Comparison of ENCODE assay signal across 8 cellular contexts in the genomic region with DNA sequence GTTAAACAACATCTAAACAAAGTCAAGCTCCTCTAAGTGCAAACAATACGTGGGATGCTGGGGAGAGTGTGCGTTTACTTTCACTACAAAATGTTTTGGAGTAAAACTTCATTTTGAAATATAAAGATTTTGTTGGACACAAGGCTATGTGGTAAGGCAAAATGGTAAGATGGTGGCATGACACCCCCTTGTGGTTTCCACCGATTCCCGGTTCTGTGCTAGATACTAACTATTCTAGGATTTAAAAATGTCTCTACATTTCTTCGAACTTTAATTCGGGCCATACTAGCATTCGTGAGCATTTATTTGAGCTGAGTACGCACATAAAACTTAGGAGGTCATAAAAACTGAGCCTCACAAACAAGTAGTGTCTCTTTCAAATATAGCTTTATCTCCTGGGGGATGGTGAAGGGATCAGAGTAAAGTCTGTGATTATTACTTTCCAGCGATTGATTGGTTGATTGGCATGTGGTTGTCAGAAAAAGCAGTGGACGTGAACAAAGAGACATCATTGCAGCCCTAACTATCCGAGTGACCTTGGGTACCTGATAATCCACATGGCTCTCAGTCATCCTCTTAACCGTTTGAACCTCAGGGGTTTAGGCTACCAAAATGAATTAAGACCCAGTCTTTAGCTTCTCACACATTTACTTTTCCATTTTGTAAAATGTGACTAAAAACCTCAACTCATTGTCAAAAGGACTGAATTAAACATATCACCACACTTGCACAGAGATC. TPM values are rescaled to one million over a fixed set of nuclear protein-coding genes. Genes with fewer than 3 reads are reported as not detected.
DNase-seq lines count a peak whose midpoint lies in the region; ATAC-seq and TF ChIP-seq lines count a peak whose summit lies in the region.

No MANE protein-coding gene starts in this region.

- peak; percentile 72 for DNase-seq in A673 (ENCODE audit: low spot score)
- DNase-seq in NCI-H2081 treated with DMSO at 0.1 percent for 48 hours (lab: John Stamatoyannopoulos, UW): peak; percentile 30
- DNase-seq in hepatic stellate cell (ENCODE audit: low spot score): peak; percentile 55
- no peak for DNase-seq in activated CD4-positive, CD25-positive, alpha-beta regulatory T cell treated with anti-CD3 and anti-CD28 coated beads, Interleukin-2, amount 50 U/mL, for 72 hours

- ATAC-seq in activated T-helper 17 cell treated with anti-CD3 and anti-CD28 coated beads, Interleukin-2, amount 50 U/mL, for 72 hours (replicated peaks): no peak
- ATAC-seq in GM19324 (IDR thresholded peaks at IDR 0.05; ENCODE audit: low FRiP score, unreplicated experiment): no peak

- H3K27ac ChIP-seq in A673 (ENCODE audit: low read depth, low read length, poor library complexity, severe bottlenecking): peak overlapping the region; percentile 95

- POLR2A ChIA-PET in A673 (lab: Charles Lee; ENCODE audit: low non-redundant PET): interaction anchor here (0.6 kb wide), 3 partner anchors 75 to 886 kb away, joined by 3 to 4 read pairs (median 3); no protein-coding TSS in a partner anchor

- H3K9me3 Mint-ChIP-seq in activated T-helper 17 cell treated with anti-CD3 and anti-CD28 coated beads, Interleukin-2, amount 50 U/mL, for 72 hours: no peaks in the 10 kb centered on the region

- peak overlapping the region; percentile 76 for H3K27ac Mint-ChIP-seq in activated T-helper 17 cell treated with anti-CD3 and anti-CD28 coated beads, Interleukin-2, amount 50 U/mL, for 72 hours

- CTCF ChIA-PET in A673 (lab: Charles Lee): interaction anchor here (0.6 to 1.3 kb wide), 3 partner anchors 173 to 490 kb away, joined by 3 to 6 read pairs (median 4); no protein-coding TSS in a partner anchor

- TF ChIP-seq CTCF in A673 (conservative IDR thresholded peaks at IDR 0.05; ENCODE audit: low read depth, low read length): peak; percentile 75

- no TSS peak for BruUV-seq in A673 (replicated peaks; lab: Mats Ljungman, UMichigan)

- peak overlapping the region; percentile 80 for H3K9ac ChIP-seq in ES-I3 (ENCODE audit: low read depth, low read length)
- H3K9ac ChIP-seq in skeletal muscle satellite cell (ENCODE audit: low read depth, low read length): peak overlapping the region; percentile 97

- no peaks in the 10 kb centered on the region for H3K9me3 ChIP-seq in A673 (ENCODE audit: low read depth, low read length, poor library complexity, severe bottlenecking)
- H3K9me3 ChIP-seq in ES-I3 (ENCODE audit: control insufficient read depth, insufficient read depth, low read length): no peaks in the 10 kb centered on the region
- no peaks in the 10 kb centered on the region for H3K9me3 ChIP-seq in skeletal muscle satellite cell (replicated peaks; ENCODE audit: low read length)

- peak overlapping the region; percentile 95 for H3K4me3 ChIP-seq in A673 (ENCODE audit: low read depth, low read length, poor library complexity, severe bottlenecking)
- peak overlapping the region; percentile 93 for H3K4me3 ChIP-seq in skeletal muscle satellite cell (ENCODE audit: low read length)

- intact Hi-C loops in A673 (cut with micrococcal nuclease; ENCODE audit: unreplicated experiment): loop anchor here (1.0 kb wide), 3 partner anchors 237 to 306 kb away; a partner anchor contains a TSS

- H3K27me3 ChIP-seq in A673 (replicated peaks; ENCODE audit: insufficient read depth, low read depth, low read length, poor library complexity) (no peaks in the 10 kb centered on the region), skeletal muscle satellite cell (ENCODE audit: control insufficient read depth, insufficient read depth, low read length) (no peaks in the 10 kb centered on the region)

- H3K4me1 Mint-ChIP-seq in activated T-helper 17 cell treated with anti-CD3 and anti-CD28 coated beads, Interleukin-2, amount 50 U/mL, for 72 hours: peaks cover 29% of the 10 kb centered on the region

- H3K4me3 Mint-ChIP-seq in activated T-helper 17 cell treated with anti-CD3 and anti-CD28 coated beads, Interleukin-2, amount 50 U/mL, for 72 hours: peak overlapping the region; percentile 78

- H3K4me1 ChIP-seq in A673 (ENCODE audit: insufficient read depth, low read length, poor library complexity, severe bottlenecking) (peaks cover 11% of the 10 kb centered on the region), ES-I3 (ENCODE audit: insufficient read depth, low read length) (no peaks in the 10 kb centered on the region), skeletal muscle satellite cell (ENCODE audit: control insufficient read depth, insufficient read depth, low read length) (peaks cover 18% of the 10 kb centered on the region)

- peak overlapping the region; percentile 82 for H3K4me2 ChIP-seq in skeletal muscle satellite cell (ENCODE audit: low read length)

- peaks cover 18% of the 10 kb centered on the region for H3K36me3 Mint-ChIP-seq in activated T-helper 17 cell treated with anti-CD3 and anti-CD28 coated beads, Interleukin-2, amount 50 U/mL, for 72 hours (ENCODE audit: low read depth)

- H3K27me3 Mint-ChIP-seq in activated T-helper 17 cell treated with anti-CD3 and anti-CD28 coated beads, Interleukin-2, amount 50 U/mL, for 72 hours: no peaks in the 10 kb centered on the region

- peaks cover 4% of the 10 kb centered on the region for H3K36me3 ChIP-seq in A673 (ENCODE audit: insufficient read depth, low read length, poor library complexity, severe bottlenecking)
- no peaks in the 10 kb centered on the region for H3K36me3 ChIP-seq in ES-I3 (ENCODE audit: insufficient read depth, low read length)
- H3K36me3 ChIP-seq in skeletal muscle satellite cell (ENCODE audit: insufficient read depth, low read length): peaks cover 4% of the 10 kb centered on the region

RNA-seq across cellular contexts. Expression of a gene that starts 1.1 kb away (rescaled TPM):
- 46.8 and 47.4 TPM in 2 replicates for total RNA-seq in A673 (2021)
- 10 to 100 TPM; 16.6 to 35.3 TPM for total RNA-seq in activated T-helper 17 cell treated with anti-CD3 and anti-CD28 coated beads, Interleukin-2, amount 50 U/mL, for 72 hours
- total RNA-seq in skeletal muscle satellite cell (2012; rRNA removed): 30.7 and 33.4 TPM in 2 replicates

RNA-seq across cellular contexts. Expression of a gene that starts 25.8 kb away (rescaled TPM):
- 59.0 TPM in 2 replicates for total RNA-seq in A673 (2021)
- total RNA-seq in activated T-helper 17 cell treated with anti-CD3 and anti-CD28 coated beads, Interleukin-2, amount 50 U/mL, for 72 hours: 10 to 100 TPM; 29.8 to 33.5 TPM
- 39.3 and 46.9 TPM in 2 replicates for total RNA-seq in skeletal muscle satellite cell (2012; rRNA removed)
